In genomic region chr19:49149652-49150105, GRCh38 we compare ENCODE assay signal across 8 cellular contexts. TPM values are rescaled to one million over a fixed set of nuclear protein-coding genes. Genes with fewer than 3 reads are reported as not detected.
DNase-seq lines count a peak whose midpoint lies in the region; ATAC-seq and TF ChIP-seq lines count a peak whose summit lies in the region.

No MANE protein-coding gene starts in this region.

- peak overlapping the region; percentile 64 for H3K9ac ChIP-seq in smooth muscle cell (ENCODE audit: low read depth)

- no peaks in the 10 kb centered on the region for H4K20me1 ChIP-seq in smooth muscle cell (ENCODE audit: low read depth)

- no peak for TF ChIP-seq POLR2A in GM18505 (IDR thresholded peaks at IDR 0.05; ENCODE audit: borderline replicate concordance, extremely low read depth, insufficient read depth, insufficient read length)

- 2% methylated on average over 23 of the region's 23 CpGs for WGBS in smooth muscle cell (ENCODE audit: low lambda C conversion rate)

- H3K27ac ChIP-seq in cingulate gyrus (ENCODE audit: low read depth, low read length) (peak overlapping the region; percentile 91), smooth muscle cell (ENCODE audit: low read depth) (peak overlapping the region; percentile 21)

- H3K27me3 ChIP-seq in smooth muscle cell (ENCODE audit: low read depth): no peaks in the 10 kb centered on the region

- no peaks in the 10 kb centered on the region for H3K36me3 ChIP-seq in smooth muscle cell (ENCODE audit: low read depth)

- no peak for ATAC-seq in GM18505 (IDR thresholded peaks at IDR 0.05; ENCODE audit: unreplicated experiment)

- peak overlapping the region; percentile 79 for H2AFZ ChIP-seq in smooth muscle cell (ENCODE audit: low read depth)

- peak overlapping the region; percentile 64 for H3K4me3 ChIP-seq in smooth muscle cell

- TF ChIP-seq CTCF in smooth muscle cell (IDR thresholded peaks at IDR 0.05; ENCODE audit: borderline replicate concordance, insufficient read depth, poor library complexity, severe bottlenecking): no peak

- H3F3A ChIP-seq in smooth muscle cell (ENCODE audit: low read depth): peaks cover 12% of the 10 kb centered on the region

- H3K4me1 ChIP-seq in smooth muscle cell (ENCODE audit: low read depth): peaks cover 14% of the 10 kb centered on the region

- H3K4me2 ChIP-seq in smooth muscle cell: peak overlapping the region; percentile 93

- in situ Hi-C loops in KBM-7 (cut with MboI; ENCODE audit: low pct_unique_long_range_greater_than_20kb, low sequenced_read_pairs): no loop called here

- peak; percentile 64 for DNase-seq in DMS153 (lab: John Stamatoyannopoulos, UW)
- DNase-seq in KBM-7: peak; percentile 80
- DNase-seq in RKO (ENCODE audit: low spot score): peak; percentile 85
- peak; percentile 53 for DNase-seq in kidney glomerular epithelial cell (lab: John Stamatoyannopoulos, UW)
- DNase-seq in smooth muscle cell (lab: John Stamatoyannopoulos, UW; ENCODE audit: unreplicated experiment): peak; percentile 71
- no peak for DNase-seq in activated effector memory CD4-positive, alpha-beta T cell treated with anti-CD3 and anti-CD28 coated beads, Interleukin-2, amount 50 U/mL, for 16 hours

- H3K79me2 ChIP-seq in smooth muscle cell (ENCODE audit: low read depth): no peaks in the 10 kb centered on the region

- H3K9me3 ChIP-seq in smooth muscle cell (replicated peaks; ENCODE audit: low read depth): no peaks in the 10 kb centered on the region

RNA-seq across cellular contexts. Expression of gene HRC, which starts 5.5 kb away (rescaled TPM):
- total RNA-seq in smooth muscle cell: 1.1 TPM in 1 of 2 replicates, not detected in the other
- polyA plus RNA-seq in smooth muscle cell: 0.06 and 0.84 TPM in 2 replicates

RNA-seq across cellular contexts. Expression of gene TRPM4, which starts 7.9 kb away (rescaled TPM):
- 15.0 and 27.7 TPM in 2 replicates for total RNA-seq in smooth muscle cell
- polyA plus RNA-seq in smooth muscle cell: 32.1 and 47.0 TPM in 2 replicates

RNA-seq across cellular contexts. Expression of gene PPFIA3, which starts 30.3 kb away (rescaled TPM):
- 3.2 and 10.9 TPM in 2 replicates for total RNA-seq in smooth muscle cell
- polyA plus RNA-seq in smooth muscle cell: 16.3 and 20.3 TPM in 2 replicates

RNA-seq across cellular contexts. Expression of gene C19orf73, which starts 30.7 kb away (rescaled TPM):
- 0.54 and 2.9 TPM in 2 replicates for total RNA-seq in smooth muscle cell
- polyA plus RNA-seq in smooth muscle cell: 0.74 and 1.7 TPM in 2 replicates

RNA-seq across cellular contexts. Expression of gene LIN7B, which starts 35.5 kb away (rescaled TPM):
- 11.7 and 16.5 TPM in 2 replicates for total RNA-seq in smooth muscle cell
- polyA plus RNA-seq in smooth muscle cell: 24.7 and 30.7 TPM in 2 replicates
